33 cellular contexts compared by ENCODE assay signal in the genomic region with DNA sequence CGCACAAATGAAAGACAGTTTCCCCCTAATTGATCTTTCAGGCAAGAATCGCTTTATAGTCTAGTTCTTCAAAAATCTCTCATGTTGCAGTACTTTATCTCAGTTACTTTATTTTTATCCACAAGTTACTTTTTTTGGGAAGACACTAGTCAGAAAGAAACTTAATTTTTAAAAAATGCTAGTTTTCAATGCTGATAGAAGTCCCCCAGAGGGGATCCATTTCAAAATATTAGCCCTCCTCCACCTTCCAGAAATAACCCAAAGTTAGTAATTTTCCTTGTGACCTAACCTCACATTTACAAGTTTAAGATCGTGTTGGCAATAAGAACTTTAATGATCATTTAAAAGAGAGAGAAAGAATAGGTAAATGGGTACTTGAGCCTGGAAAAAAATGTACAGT. TPM values are rescaled to one million over a fixed set of nuclear protein-coding genes. Genes with fewer than 3 reads are reported as not detected.
"Had no signal": no experiment of that assay in that cellular context is flagged by ENCODE, and none has a peak within 500 bp of the region (broad histone marks: within the 10 kb centered on the region; RNA-seq: fewer than 3 reads in every experiment).

No MANE protein-coding gene starts in this region.

- H3K9me3 Mint-ChIP-seq: naive B cell; naive thymus-derived CD8-positive, alpha-beta T cell; nephron progenitor cell; stimulated activated effector memory CD8-positive, alpha-beta T cell treated with anti-CD3 and anti-CD28 coated beads, Interleukin-12 subunit alpha, Interleukin-12 subunit beta, amount 100 ng/mL, for 72 hours; stimulated activated naive CD8-positive, alpha-beta T cell treated with anti-CD3 and anti-CD28 coated beads, Interleukin-15, amount 100 ng/mL, for 72 hours; type B pancreatic cell had no signal

- H3K4me1 Mint-ChIP-seq: naive B cell; nephron progenitor cell; stimulated activated effector memory CD8-positive, alpha-beta T cell treated with anti-CD3 and anti-CD28 coated beads, Interleukin-12 subunit alpha, Interleukin-12 subunit beta, amount 100 ng/mL, for 72 hours; stimulated activated naive CD8-positive, alpha-beta T cell treated with anti-CD3 and anti-CD28 coated beads, Interleukin-15, amount 100 ng/mL, for 72 hours had no signal

- H3K79me2 ChIP-seq: parathyroid adenoma had no signal

- H3K9me3 ChIP-seq: neutrophil, ovary, psoas muscle, right lobe of liver, sigmoid colon, suprapubic skin, testis, tibial artery, transverse colon, upper lobe of right lung, uterus had no signal

- H3K36me3 ChIP-seq: neutrophil, ovary, right lobe of liver, uterus had no signal

- H3K27me3 ChIP-seq: neutrophil, ovary, right lobe of liver, sigmoid colon, suprapubic skin, testis, tibial artery, transverse colon, upper lobe of right lung, uterus had no signal

- H3K9ac ChIP-seq: parathyroid adenoma had no signal

- H3K4me1 ChIP-seq: parathyroid adenoma, psoas muscle, sigmoid colon, suprapubic skin, testis, upper lobe of right lung, uterus had no signal

- ATAC-seq: naive thymus-derived CD8-positive, alpha-beta T cell; psoas muscle; right cardiac atrium; stimulated activated effector memory CD8-positive, alpha-beta T cell treated with anti-CD3 and anti-CD28 coated beads, Interleukin-12 subunit alpha, Interleukin-12 subunit beta, amount 100 ng/mL, for 72 hours; stimulated activated naive CD8-positive, alpha-beta T cell treated with anti-CD3 and anti-CD28 coated beads, Interleukin-15, amount 100 ng/mL, for 72 hours; stimulated activated naive CD8-positive, alpha-beta T cell treated with anti-CD3 and anti-CD28 coated beads, Interleukin-15, Interleukin-2, amounts not matched to agents 100 U/mL and 50 U/mL, for 24 hours; upper lobe of right lung had no signal

- H3K4me3 Mint-ChIP-seq: naive B cell; naive thymus-derived CD8-positive, alpha-beta T cell; nephron progenitor cell; neural crest cell; stimulated activated effector memory CD8-positive, alpha-beta T cell treated with anti-CD3 and anti-CD28 coated beads, Interleukin-12 subunit alpha, Interleukin-12 subunit beta, amount 100 ng/mL, for 72 hours; stimulated activated naive CD8-positive, alpha-beta T cell treated with anti-CD3 and anti-CD28 coated beads, Interleukin-15, amount 100 ng/mL, for 72 hours; type B pancreatic cell had no signal

- H3K4me3 ChIP-seq: ovary, psoas muscle, right lobe of liver, sigmoid colon, suprapubic skin, testis, tibial artery, transverse colon, upper lobe of right lung, uterus had no signal

- H3K27ac Mint-ChIP-seq: nephron progenitor cell; progenitor cell of endocrine pancreas; stimulated activated effector memory CD8-positive, alpha-beta T cell treated with anti-CD3 and anti-CD28 coated beads, Interleukin-12 subunit alpha, Interleukin-12 subunit beta, amount 100 ng/mL, for 72 hours; type B pancreatic cell had no signal

- FAIRE-seq: small intestine had no signal

- H3K27me3 Mint-ChIP-seq: naive B cell; naive thymus-derived CD8-positive, alpha-beta T cell; progenitor cell of endocrine pancreas; stimulated activated naive CD8-positive, alpha-beta T cell treated with anti-CD3 and anti-CD28 coated beads, Interleukin-15, amount 100 ng/mL, for 72 hours; type B pancreatic cell had no signal

- DNase-seq: naive B cell; naive thymus-derived CD8-positive, alpha-beta T cell; nephron progenitor cell; nucleus accumbens; ovary; posterior cingulate gyrus; psoas muscle; right cardiac atrium; right lobe of liver; sigmoid colon; small intestine; stimulated activated CD4-positive, alpha-beta T cell treated with anti-CD3 and anti-CD28 coated beads, Interleukin-15, amount 100 ng/mL, for 24 hours; stimulated activated CD4-positive, alpha-beta T cell treated with anti-CD3 and anti-CD28 coated beads, Interleukin-2, amount 100 ng/mL, for 24 hours; stimulated activated CD4-positive, alpha-beta T cell treated with anti-CD3 and anti-CD28 coated beads, Interleukin-2, amount 100 ng/mL, for 48 hours; stimulated activated CD4-positive, alpha-beta T cell treated with anti-CD3 and anti-CD28 coated beads, Interleukin-4, amount 100 ng/mL, for 24 hours; stimulated activated naive CD4-positive, alpha-beta T cell; stimulated activated naive CD8-positive, alpha-beta T cell treated with anti-CD3 and anti-CD28 coated beads, Interleukin-15, amount 100 ng/mL, for 72 hours; stimulated activated naive CD8-positive, alpha-beta T cell treated with anti-CD3 and anti-CD28 coated beads, Interleukin-15, Interleukin-2, amounts not matched to agents 100 U/mL and 50 U/mL, for 24 hours; substantia nigra; testis; tibial artery; transverse colon; upper lobe of right lung; uterus had no signal

- H2AFZ ChIP-seq: parathyroid adenoma had no signal

- H3K27ac ChIP-seq: neutrophil, ovary, parathyroid adenoma, psoas muscle, sigmoid colon, suprapubic skin, testis, tibial artery, transverse colon, upper lobe of right lung, uterus had no signal

RNA-seq across cellular contexts. Expression of a gene that starts 47.5 kb away (rescaled TPM):
- total RNA-seq: renal cortical epithelial cell, upper lobe of right lung, urinary bladder had no signal
- polyA plus RNA-seq: naive thymus-derived CD8-positive, alpha-beta T cell; ovary; small intestine; urinary bladder had no signal
